ENCODE assay signal across 8 cellular contexts in the genomic region with DNA sequence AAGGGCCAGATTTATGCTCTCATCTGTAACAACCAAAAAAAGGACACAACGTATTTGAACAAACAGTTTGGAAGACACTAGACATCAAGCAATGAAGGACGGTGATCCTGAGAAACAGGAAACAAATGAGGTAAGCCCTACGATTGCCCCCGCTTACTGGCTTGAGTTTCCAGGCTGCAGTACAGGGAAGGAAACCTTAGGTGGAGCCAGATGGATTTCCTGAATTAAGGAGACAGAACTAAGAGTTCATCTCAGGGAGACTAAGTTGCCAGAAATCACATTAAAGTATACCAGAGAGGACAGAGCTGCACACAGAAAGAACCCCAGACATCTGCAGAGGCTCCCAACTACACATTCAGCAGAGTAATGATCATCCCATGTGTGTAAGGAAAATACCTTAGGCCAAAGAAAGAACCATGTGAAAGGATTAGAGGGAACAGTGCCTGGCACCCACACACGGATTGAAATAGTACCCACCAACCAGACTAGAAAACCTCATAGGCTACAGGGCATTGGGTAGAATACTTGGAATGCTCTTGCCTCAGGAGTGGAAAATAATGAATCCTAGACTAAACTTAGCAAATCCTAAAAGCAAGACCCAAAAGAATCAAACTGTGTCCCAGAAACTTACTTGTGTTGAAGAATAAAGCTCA.
A peak's percentile ranks its signal among the peaks of the same experiment; 100 is the strongest.
DNase-seq lines count a peak whose midpoint lies in the region; ATAC-seq and TF ChIP-seq lines count a peak whose summit lies in the region.

No MANE protein-coding gene starts in this region.

- peaks cover 7% of the 10 kb centered on the region for H3K9me3 ChIP-seq in MG63

- no peak overlapping the region for H3K4me3 Mint-ChIP-seq in nephron

- no peaks in the 10 kb centered on the region for H3K36me3 ChIP-seq in MG63

- H3K4me3 ChIP-seq in MG63, result no peak overlapping the region

- TF ChIP-seq CTCF in nephron (IDR thresholded peaks at IDR 0.05; ENCODE audit: unreplicated experiment in 3 of 3), result peak in 2 of 3 experiments; percentile 48 to 55

- DNase-seq in Daoy (ENCODE audit: low read depth) (peak; percentile 10), NCI-H2171 treated with DMSO at 0.1 percent for 48 hours (lab: John Stamatoyannopoulos, UW) (peak; percentile 43), ecto neural progenitor cell (ENCODE audit: low spot score) (peak; percentile 51), MG63 (no peak), NAMALWA (ENCODE audit: low spot score) (no peak), SKM-1 (lab: John Stamatoyannopoulos, UW; ENCODE audit: unreplicated experiment) (no peak)

- peaks cover 3% of the 10 kb centered on the region for H3K27me3 ChIP-seq in MG63

- H3K4me1 Mint-ChIP-seq in nephron, result peaks cover 14% of the 10 kb centered on the region

- H3K36me3 Mint-ChIP-seq in nephron (ENCODE audit: low read depth), result no peaks in the 10 kb centered on the region

- no peak for ATAC-seq in GM19397 (IDR thresholded peaks at IDR 0.05; ENCODE audit: unreplicated experiment)

- peaks cover 5% of the 10 kb centered on the region for H3K27me3 Mint-ChIP-seq in nephron (ENCODE audit: low read depth)

- no peak overlapping the region for H3K27ac Mint-ChIP-seq in nephron

- H3K9me3 Mint-ChIP-seq in nephron, result peaks cover 7% of the 10 kb centered on the region

Comparison
In these comparisons a context has a peak if more than half of its experiments do, and no peak if none do; other contexts are left out.
1. DNase-seq: peak in Daoy (single experiment), NCI-H2171 treated with DMSO at 0.1 percent for 48 hours (single experiment) and ecto neural progenitor cell (single experiment); none in MG63 (single experiment), NAMALWA (single experiment) and SKM-1 (single experiment).